ENCODE assay signal across 12 cellular contexts in the genomic region with DNA sequence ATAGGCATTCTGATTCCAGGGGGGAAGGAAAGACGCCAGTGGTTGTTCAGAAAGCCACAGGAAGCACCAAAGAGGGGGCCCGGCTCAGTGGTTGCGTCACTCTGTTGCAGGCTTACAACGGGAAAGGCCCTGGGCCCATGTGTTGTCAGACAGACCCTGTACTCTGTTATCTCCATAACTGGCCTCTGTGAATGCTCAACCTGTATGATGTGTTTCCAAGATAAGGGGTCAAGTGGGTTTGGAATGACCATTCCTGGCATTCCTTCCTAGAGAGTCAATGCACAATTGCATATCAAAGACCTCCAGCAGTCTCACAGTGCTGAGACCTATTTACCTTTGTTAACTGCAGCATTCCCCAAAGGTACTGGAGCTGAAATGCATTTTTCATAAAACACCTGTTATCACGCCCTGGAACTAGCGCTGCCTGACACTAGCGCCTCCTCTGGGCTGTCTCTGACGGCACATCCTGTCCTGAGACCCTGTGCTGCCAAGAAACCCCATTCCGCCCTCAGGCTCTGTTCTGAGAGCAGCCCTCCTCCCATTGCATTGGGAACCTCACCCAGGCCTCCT. TPM values are rescaled to one million over a fixed set of nuclear protein-coding genes. Genes with fewer than 3 reads are reported as not detected.
DNase-seq lines count a peak whose midpoint lies in the region; ATAC-seq and TF ChIP-seq lines count a peak whose summit lies in the region.
"Had no signal": no experiment of that assay in that cellular context is flagged by ENCODE, and none has a peak within 500 bp of the region (broad histone marks: within the 10 kb centered on the region; RNA-seq: fewer than 3 reads in every experiment).

No MANE protein-coding gene starts in this region.

- peak; percentile 93 for ATAC-seq in body of pancreas
- ATAC-seq in naive B cell (ENCODE audit: low read depth in 2 of 2), result peak; percentile 36 to 49
- ATAC-seq in stimulated activated memory B cell treated with anti-CD40 and anti-IgM and Interleukin-4, amounts not matched to agents 10 μg/mL and 1 μg/mL and 100 μg/mL, for 72 hours, result no peak

- peak in 1 of 3 donors; percentile 7 for TF ChIP-seq POLR2A in body of pancreas (IDR thresholded peaks at IDR 0.05)
- no peak for TF ChIP-seq POLR2A in tibial nerve (IDR thresholded peaks at IDR 0.05)

- H3K4me3 Mint-ChIP-seq in Calu3 (ENCODE audit: low read depth, unreplicated experiment) (no peak overlapping the region), naive B cell (no peak overlapping the region)
- H3K4me3 Mint-ChIP-seq in stimulated activated memory B cell treated with anti-CD40 and anti-IgM and Interleukin-4, amounts not matched to agents 10 μg/mL and 1 μg/mL and 100 μg/mL, for 72 hours, result no peak overlapping the region
- H3K4me3 Mint-ChIP-seq: activated naive CD8-positive, alpha-beta T cell treated with anti-CD3 and anti-CD28 coated beads, Interleukin-2, amount 10 ng/mL, durations not matched to agents 7 days and 5 days had no signal

- H3K4me1 ChIP-seq in body of pancreas (peaks cover 21% of the 10 kb centered on the region), tibial nerve (peaks cover 0 to 29% (median 18%) of the 10 kb centered on the region in 4 donors)

- intact Hi-C loops in Calu3 (cut with micrococcal nuclease; ENCODE audit: unreplicated experiment) (no loop called here), body of pancreas (cut with DNase I) (no loop called here)

- no peaks in the 10 kb centered on the region for H3K9me3 ChIP-seq in body of pancreas
- no peaks in the 10 kb centered on the region for H3K9me3 ChIP-seq in tibial nerve
- H3K9me3 ChIP-seq: MG63, testis had no signal

- H3K36me3 Mint-ChIP-seq in Calu3 (ENCODE audit: insufficient read depth, unreplicated experiment), result no peaks in the 10 kb centered on the region
- H3K36me3 Mint-ChIP-seq in naive B cell, result no peaks in the 10 kb centered on the region
- no peaks in the 10 kb centered on the region for H3K36me3 Mint-ChIP-seq in stimulated activated memory B cell treated with anti-CD40 and anti-IgM and Interleukin-4, amounts not matched to agents 10 μg/mL and 1 μg/mL and 100 μg/mL, for 72 hours

- H3K4me1 Mint-ChIP-seq in Calu3 (ENCODE audit: low read depth, unreplicated experiment) (peaks cover 15% of the 10 kb centered on the region), naive B cell (peaks cover 18 to 26% (median 21%) of the 10 kb centered on the region in 3 donors)
- H3K4me1 Mint-ChIP-seq in stimulated activated memory B cell treated with anti-CD40 and anti-IgM and Interleukin-4, amounts not matched to agents 10 μg/mL and 1 μg/mL and 100 μg/mL, for 72 hours, result peaks cover 19% of the 10 kb centered on the region

- TF ChIP-seq EP300 in Ishikawa (IDR thresholded peaks at IDR 0.05; ENCODE audit: borderline replicate concordance), result peak; percentile 92
- TF ChIP-seq EP300 in tibial nerve (IDR thresholded peaks at IDR 0.05), result no peak

- TF ChIP-seq RAD21 in Ishikawa (IDR thresholded peaks at IDR 0.05; ENCODE audit: low read depth), result peak; percentile 45

- CTCF ChIA-PET in Calu3 (lab: Charles Lee), result interaction anchor here (0.5 kb wide), 1 partner anchor 102 kb away, joined by 3 read pairs; no protein-coding TSS in a partner anchor

- peaks cover 52% of the 10 kb centered on the region for H3K27me3 Mint-ChIP-seq in Calu3 (ENCODE audit: unreplicated experiment)
- peaks cover 6 to 14% (median 6%) of the 10 kb centered on the region in 3 donors for H3K27me3 Mint-ChIP-seq in naive B cell
- peaks cover 28% of the 10 kb centered on the region for H3K27me3 Mint-ChIP-seq in stimulated activated memory B cell treated with anti-CD40 and anti-IgM and Interleukin-4, amounts not matched to agents 10 μg/mL and 1 μg/mL and 100 μg/mL, for 72 hours

- peak; percentile 16 for DNase-seq in Calu3
- DNase-seq in body of pancreas, result peak; percentile 50 to 79 (median 65)
- DNase-seq in naive B cell, result no peak
- DNase-seq in tibial nerve (ENCODE audit: low spot score in 2 of 2), result no peak
- DNase-seq in amygdala (lab: John Stamatoyannopoulos, UW), result no peak
- DNase-seq in activated gamma-delta T cell (lab: John Stamatoyannopoulos, UW), result no peak
- DNase-seq: activated naive CD8-positive, alpha-beta T cell treated with anti-CD3 and anti-CD28 coated beads, Interleukin-2, amount 10 ng/mL, durations not matched to agents 7 days and 5 days; MG63; testis had no signal

- BruUV-seq in Calu3 (replicated peaks; lab: Mats Ljungman, UMichigan), result no TSS peak

- H3K27ac Mint-ChIP-seq in Calu3 (ENCODE audit: unreplicated experiment) (no peak overlapping the region), naive B cell (peak overlapping the region in 1 of 6 donors; percentile 71)
- no peak overlapping the region for H3K27ac Mint-ChIP-seq in stimulated activated memory B cell treated with anti-CD40 and anti-IgM and Interleukin-4, amounts not matched to agents 10 μg/mL and 1 μg/mL and 100 μg/mL, for 72 hours
- H3K27ac Mint-ChIP-seq: activated naive CD8-positive, alpha-beta T cell treated with anti-CD3 and anti-CD28 coated beads, Interleukin-2, amount 10 ng/mL, durations not matched to agents 7 days and 5 days had no signal

- H3K36me3 ChIP-seq in body of pancreas (replicated peaks in 1 of 2; ENCODE audit: insufficient read depth in 1 of 2, low read depth in 2 of 2) (no peaks in the 10 kb centered on the region), tibial nerve (no peaks in the 10 kb centered on the region)
- H3K36me3 ChIP-seq: MG63 had no signal

- H3K27me3 ChIP-seq in body of pancreas (no peaks in the 10 kb centered on the region), tibial nerve (no peaks in the 10 kb centered on the region)
- H3K27me3 ChIP-seq: MG63, testis had no signal

- H3K9me3 Mint-ChIP-seq in Calu3 (ENCODE audit: low read depth, unreplicated experiment) (no peaks in the 10 kb centered on the region), naive B cell (no peaks in the 10 kb centered on the region)
- H3K9me3 Mint-ChIP-seq in stimulated activated memory B cell treated with anti-CD40 and anti-IgM and Interleukin-4, amounts not matched to agents 10 μg/mL and 1 μg/mL and 100 μg/mL, for 72 hours, result no peaks in the 10 kb centered on the region
- H3K9me3 Mint-ChIP-seq: activated naive CD8-positive, alpha-beta T cell treated with anti-CD3 and anti-CD28 coated beads, Interleukin-2, amount 10 ng/mL, durations not matched to agents 7 days and 5 days had no signal

- no peak for TF ChIP-seq CTCF in Calu3 (IDR thresholded peaks at IDR 0.05; ENCODE audit: unreplicated experiment)
- peak in 4 of 7 experiments; percentile 32 to 50 (median 45) for TF ChIP-seq CTCF in body of pancreas (IDR thresholded peaks at IDR 0.05)
- no peak for TF ChIP-seq CTCF in tibial nerve (IDR thresholded peaks at IDR 0.05)

- no peak overlapping the region for H3K4me3 ChIP-seq in body of pancreas
- no peak overlapping the region for H3K4me3 ChIP-seq in tibial nerve
- H3K4me3 ChIP-seq: MG63, skin epidermis, testis had no signal

- peak overlapping the region; percentile 19 to 78 (median 68) for H3K27ac ChIP-seq in body of pancreas
- H3K27ac ChIP-seq in tibial nerve, result no peak overlapping the region
- H3K27ac ChIP-seq: testis had no signal

- WGBS in body of pancreas, 2 donors, result 64 to 75% methylated on average over 9 of the region's 9 CpGs
- WGBS in tibial nerve, 2 donors, result 80 to 85% methylated on average over 9 of the region's 9 CpGs

TF ChIP-seq in Ishikawa, 13 proteins besides CTCF, POLR2A, EP300 and RAD21 (continues in another document):
- TF ChIP-seq, protein P1, sequence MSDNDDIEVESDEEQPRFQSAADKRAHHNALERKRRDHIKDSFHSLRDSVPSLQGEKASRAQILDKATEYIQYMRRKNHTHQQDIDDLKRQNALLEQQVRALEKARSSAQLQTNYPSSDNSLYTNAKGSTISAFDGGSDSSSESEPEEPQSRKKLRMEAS (IDR thresholded peaks at IDR 0.05), result no peak
- TF ChIP-seq FOXM1 (IDR thresholded peaks at IDR 0.05; ENCODE audit: borderline replicate concordance, low read depth) (peak; percentile 64; the same call in 1 of the 2 replicates), NFIC (IDR thresholded peaks at IDR 0.05) (peak; percentile 67), TEAD4 (IDR thresholded peaks at IDR 0.05) (peak; percentile 91)
- TF ChIP-seq, protein P2, sequence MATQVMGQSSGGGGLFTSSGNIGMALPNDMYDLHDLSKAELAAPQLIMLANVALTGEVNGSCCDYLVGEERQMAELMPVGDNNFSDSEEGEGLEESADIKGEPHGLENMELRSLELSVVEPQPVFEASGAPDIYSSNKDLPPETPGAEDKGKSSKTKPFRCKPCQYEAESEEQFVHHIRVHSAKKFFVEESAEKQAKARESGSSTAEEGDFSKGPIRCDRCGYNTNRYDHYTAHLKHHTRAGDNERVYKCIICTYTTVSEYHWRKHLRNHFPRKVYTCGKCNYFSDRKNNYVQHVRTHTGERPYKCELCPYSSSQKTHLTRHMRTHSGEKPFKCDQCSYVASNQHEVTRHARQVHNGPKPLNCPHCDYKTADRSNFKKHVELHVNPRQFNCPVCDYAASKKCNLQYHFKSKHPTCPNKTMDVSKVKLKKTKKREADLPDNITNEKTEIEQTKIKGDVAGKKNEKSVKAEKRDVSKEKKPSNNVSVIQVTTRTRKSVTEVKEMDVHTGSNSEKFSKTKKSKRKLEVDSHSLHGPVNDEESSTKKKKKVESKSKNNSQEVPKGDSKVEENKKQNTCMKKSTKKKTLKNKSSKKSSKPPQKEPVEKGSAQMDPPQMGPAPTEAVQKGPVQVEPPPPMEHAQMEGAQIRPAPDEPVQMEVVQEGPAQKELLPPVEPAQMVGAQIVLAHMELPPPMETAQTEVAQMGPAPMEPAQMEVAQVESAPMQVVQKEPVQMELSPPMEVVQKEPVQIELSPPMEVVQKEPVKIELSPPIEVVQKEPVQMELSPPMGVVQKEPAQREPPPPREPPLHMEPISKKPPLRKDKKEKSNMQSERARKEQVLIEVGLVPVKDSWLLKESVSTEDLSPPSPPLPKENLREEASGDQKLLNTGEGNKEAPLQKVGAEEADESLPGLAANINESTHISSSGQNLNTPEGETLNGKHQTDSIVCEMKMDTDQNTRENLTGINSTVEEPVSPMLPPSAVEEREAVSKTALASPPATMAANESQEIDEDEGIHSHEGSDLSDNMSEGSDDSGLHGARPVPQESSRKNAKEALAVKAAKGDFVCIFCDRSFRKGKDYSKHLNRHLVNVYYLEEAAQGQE (IDR thresholded peaks at IDR 0.05; ENCODE audit: low read depth), result no peak

RNA-seq across cellular contexts. Expression of gene LRRFIP1, which starts 13.2 kb away (rescaled TPM):
- total RNA-seq in Calu3 (2022) (152 and 161 TPM in 2 replicates), body of pancreas (10 to 100 TPM; 49.8 to 57.1 TPM), tibial nerve (10 to 100 TPM; 51.5 to 95.4 (median 65.6) TPM)
- polyA plus RNA-seq in naive B cell (ENCODE audit: low read depth in 6 of 6), result 10 to 100 TPM; 45.8 to 88.7 (median 68.2) TPM

RNA-seq across cellular contexts. Expression of gene RAB17, which starts 23.7 kb away (rescaled TPM):
- total RNA-seq in Calu3 (2022), result 33.3 and 38.3 TPM in 2 replicates
- total RNA-seq in body of pancreas, result 10 to 100 TPM; 35.3 to 38.9 TPM
- not detected for polyA plus RNA-seq in naive B cell (ENCODE audit: low read depth in 6 of 6)
- total RNA-seq in tibial nerve, result 1 to 10 TPM in 1 of 4 donors, under 1 TPM in 1, not detected in 2; 0.63 to 2.1 TPM
- total RNA-seq: activated naive CD8-positive, alpha-beta T cell treated with anti-CD3 and anti-CD28 coated beads, Interleukin-2, amount 10 ng/mL, durations not matched to agents 7 days and 5 days had no signal

RNA-seq across cellular contexts. Expression of gene PRLH, which starts 47.9 kb away (rescaled TPM):
- not detected in 2 replicates for total RNA-seq in Calu3 (2022)
- not detected for total RNA-seq in body of pancreas
- not detected for polyA plus RNA-seq in naive B cell (ENCODE audit: low read depth in 6 of 6)
- not detected for total RNA-seq in tibial nerve
- total RNA-seq: activated naive CD8-positive, alpha-beta T cell treated with anti-CD3 and anti-CD28 coated beads, Interleukin-2, amount 10 ng/mL, durations not matched to agents 7 days and 5 days; testis had no signal

Comparison
In these comparisons a context has a peak if more than half of its experiments do, and no peak if none do; other contexts are left out.
1. DNase-seq: peak in Calu3 (single experiment) and body of pancreas (4 of 4); none in naive B cell (single experiment), tibial nerve (0 of 2), amygdala (0 of 56) and activated gamma-delta T cell (single experiment).
2. CTCF ChIP-seq: peak in body of pancreas (4 of 7); none in Calu3 (single experiment) and tibial nerve (0 of 5).
3. H3K27ac ChIP-seq: peak in body of pancreas (4 of 4); none in tibial nerve (0 of 4).
4. RNA of gene RAB17, which starts 23.7 kb away (total RNA-seq): 35.3 to 38.9 TPM in body of pancreas and 33.3 to 38.3 TPM in Calu3; 0.63 to 2.1 TPM in tibial nerve; every median in the first group is over 10 times any median in the second.